1 cellular context compared by ENCODE assay signal in genomic region chr9:93296889-93297480, GRCh38.
TF ChIP-seq lines count a peak whose summit lies in the region.

No MANE protein-coding gene starts in this region.

TF ChIP-seq in SK-N-SH treated with all-trans-retinoic acid at 6 μM for 48 hours, 23 proteins besides CTCF, POLR2A, EP300 and RAD21 (continued from another document):
- no peak for TF ChIP-seq ZC3H10 (CRISPR knock-in tag; IDR thresholded peaks at IDR 0.05)
- TF ChIP-seq ARNTL (CRISPR knock-in tag; IDR thresholded peaks at IDR 0.05; ENCODE audit: borderline replicate concordance, low read depth) = no peak
- TF ChIP-seq RARB (CRISPR knock-in tag; IDR thresholded peaks at IDR 0.05) = no peak
- no peak for TF ChIP-seq TSHZ2 (CRISPR knock-in tag; IDR thresholded peaks at IDR 0.05)
